ENCODE assay signal across 1 cellular context in genomic region chr12:124273630-124274029, GRCh38.
TF ChIP-seq lines count a peak whose summit lies in the region.

No MANE protein-coding gene starts in this region.

TF ChIP-seq in K562, 482 proteins besides CTCF, POLR2A, EP300 and RAD21 (continued from another document and continues in another):
- peak; percentile 29 for TF ChIP-seq NFYB (IDR thresholded peaks at IDR 0.05; ENCODE audit: extremely low read depth, insufficient read length)
- TF ChIP-seq FOXJ3 (CRISPR knock-in tag; IDR thresholded peaks at IDR 0.05): peak; percentile 66
- TF ChIP-seq OTX1 (CRISPR knock-in tag; IDR thresholded peaks at IDR 0.05): no peak
- TF ChIP-seq, protein P1, sequence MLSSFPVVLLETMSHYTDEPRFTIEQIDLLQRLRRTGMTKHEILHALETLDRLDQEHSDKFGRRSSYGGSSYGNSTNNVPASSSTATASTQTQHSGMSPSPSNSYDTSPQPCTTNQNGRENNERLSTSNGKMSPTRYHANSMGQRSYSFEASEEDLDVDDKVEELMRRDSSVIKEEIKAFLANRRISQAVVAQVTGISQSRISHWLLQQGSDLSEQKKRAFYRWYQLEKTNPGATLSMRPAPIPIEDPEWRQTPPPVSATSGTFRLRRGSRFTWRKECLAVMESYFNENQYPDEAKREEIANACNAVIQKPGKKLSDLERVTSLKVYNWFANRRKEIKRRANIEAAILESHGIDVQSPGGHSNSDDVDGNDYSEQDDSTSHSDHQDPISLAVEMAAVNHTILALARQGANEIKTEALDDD (IDR thresholded peaks at IDR 0.05): peak; percentile 52
- no peak for TF ChIP-seq ZNF592 (IDR thresholded peaks at IDR 0.05)
- no peak for TF ChIP-seq ZNF280B (CRISPR knock-in tag; IDR thresholded peaks at IDR 0.05)
- TF ChIP-seq ZKSCAN8 (CRISPR knock-in tag; IDR thresholded peaks at IDR 0.05): no peak
- peak; percentile 58; the same call in 1 of the 2 replicates for TF ChIP-seq JUND (IDR thresholded peaks at IDR 0.05; ENCODE audit: borderline replicate concordance, low read depth, low read length)
- TF ChIP-seq JUND (tag; IDR thresholded peaks at IDR 0.05; ENCODE audit: borderline replicate concordance, low read depth, low read length): no peak; the same call in 2 of the 3 replicates
- TF ChIP-seq EP400 (IDR thresholded peaks at IDR 0.05): no peak
- TF ChIP-seq SMC3 (conservative IDR thresholded peaks at IDR 0.05; ENCODE audit: insufficient read depth, low read depth, low read length): 0 out of 2 replicates have a peak, but pooled peaks have one; percentile 19
- peak; percentile 85 for TF ChIP-seq PKNOX1 (IDR thresholded peaks at IDR 0.05)
- 0 out of 2 replicates have a peak, but pooled peaks have one; percentile 29 for TF ChIP-seq MYC (IDR thresholded peaks at IDR 0.05; ENCODE audit: low read depth, low read length)
- no peak for TF ChIP-seq MYC (CRISPR knock-in tag; IDR thresholded peaks at IDR 0.05; ENCODE audit: borderline replicate concordance, low read depth)
- TF ChIP-seq TRIM24 (IDR thresholded peaks at IDR 0.05): no peak
- no peak for TF ChIP-seq CREB1 (IDR thresholded peaks at IDR 0.05)
- TF ChIP-seq CREB1 (CRISPR knock-in tag; IDR thresholded peaks at IDR 0.05): no peak
- no peak for TF ChIP-seq SNIP1 (IDR thresholded peaks at IDR 0.05; ENCODE audit: low read depth)
- TF ChIP-seq RFX7 (CRISPR knock-in tag; IDR thresholded peaks at IDR 0.05): no peak
- no peak for TF ChIP-seq CBX5 (IDR thresholded peaks at IDR 0.05; ENCODE audit: borderline replicate concordance, low read depth)
- TF ChIP-seq, protein P2, sequence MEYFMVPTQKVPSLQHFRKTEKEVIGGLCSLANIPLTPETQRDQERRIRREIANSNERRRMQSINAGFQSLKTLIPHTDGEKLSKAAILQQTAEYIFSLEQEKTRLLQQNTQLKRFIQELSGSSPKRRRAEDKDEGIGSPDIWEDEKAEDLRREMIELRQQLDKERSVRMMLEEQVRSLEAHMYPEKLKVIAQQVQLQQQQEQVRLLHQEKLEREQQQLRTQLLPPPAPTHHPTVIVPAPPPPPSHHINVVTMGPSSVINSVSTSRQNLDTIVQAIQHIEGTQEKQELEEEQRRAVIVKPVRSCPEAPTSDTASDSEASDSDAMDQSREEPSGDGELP (CRISPR knock-in tag; IDR thresholded peaks at IDR 0.05; ENCODE audit: borderline replicate concordance): peak; percentile 91
- TF ChIP-seq, protein P3, sequence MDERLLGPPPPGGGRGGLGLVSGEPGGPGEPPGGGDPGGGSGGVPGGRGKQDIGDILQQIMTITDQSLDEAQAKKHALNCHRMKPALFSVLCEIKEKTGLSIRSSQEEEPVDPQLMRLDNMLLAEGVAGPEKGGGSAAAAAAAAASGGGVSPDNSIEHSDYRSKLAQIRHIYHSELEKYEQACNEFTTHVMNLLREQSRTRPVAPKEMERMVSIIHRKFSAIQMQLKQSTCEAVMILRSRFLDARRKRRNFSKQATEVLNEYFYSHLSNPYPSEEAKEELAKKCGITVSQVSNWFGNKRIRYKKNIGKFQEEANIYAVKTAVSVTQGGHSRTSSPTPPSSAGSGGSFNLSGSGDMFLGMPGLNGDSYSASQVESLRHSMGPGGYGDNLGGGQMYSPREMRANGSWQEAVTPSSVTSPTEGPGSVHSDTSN (CRISPR knock-in tag; IDR thresholded peaks at IDR 0.05; ENCODE audit: low read depth): no peak
- TF ChIP-seq, protein P3 (tag; conservative IDR thresholded peaks at IDR 0.05; ENCODE audit: low read depth): peak; percentile 86
- TF ChIP-seq, protein P4, sequence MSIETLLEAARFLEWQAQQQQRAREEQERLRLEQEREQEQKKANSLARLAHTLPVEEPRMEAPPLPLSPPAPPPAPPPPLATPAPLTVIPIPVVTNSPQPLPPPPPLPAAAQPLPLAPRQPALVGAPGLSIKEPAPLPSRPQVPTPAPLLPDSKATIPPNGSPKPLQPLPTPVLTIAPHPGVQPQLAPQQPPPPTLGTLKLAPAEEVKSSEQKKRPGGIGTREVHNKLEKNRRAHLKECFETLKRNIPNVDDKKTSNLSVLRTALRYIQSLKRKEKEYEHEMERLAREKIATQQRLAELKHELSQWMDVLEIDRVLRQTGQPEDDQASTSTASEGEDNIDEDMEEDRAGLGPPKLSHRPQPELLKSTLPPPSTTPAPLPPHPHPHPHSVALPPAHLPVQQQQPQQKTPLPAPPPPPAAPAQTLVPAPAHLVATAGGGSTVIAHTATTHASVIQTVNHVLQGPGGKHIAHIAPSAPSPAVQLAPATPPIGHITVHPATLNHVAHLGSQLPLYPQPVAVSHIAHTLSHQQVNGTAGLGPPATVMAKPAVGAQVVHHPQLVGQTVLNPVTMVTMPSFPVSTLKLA (conservative IDR thresholded peaks at IDR 0.05): no peak
- TF ChIP-seq FOXK2 (conservative IDR thresholded peaks at IDR 0.05 in 1 of 2, IDR thresholded peaks at IDR 0.05 in 1 of 2; ENCODE audit: low read depth in 2 of 2): 0 out of 4 replicates have a peak, but pooled peaks have one; percentile 31 to 54
- TF ChIP-seq ZNF75A (CRISPR knock-in tag; IDR thresholded peaks at IDR 0.05): no peak
- TF ChIP-seq, protein P5, sequence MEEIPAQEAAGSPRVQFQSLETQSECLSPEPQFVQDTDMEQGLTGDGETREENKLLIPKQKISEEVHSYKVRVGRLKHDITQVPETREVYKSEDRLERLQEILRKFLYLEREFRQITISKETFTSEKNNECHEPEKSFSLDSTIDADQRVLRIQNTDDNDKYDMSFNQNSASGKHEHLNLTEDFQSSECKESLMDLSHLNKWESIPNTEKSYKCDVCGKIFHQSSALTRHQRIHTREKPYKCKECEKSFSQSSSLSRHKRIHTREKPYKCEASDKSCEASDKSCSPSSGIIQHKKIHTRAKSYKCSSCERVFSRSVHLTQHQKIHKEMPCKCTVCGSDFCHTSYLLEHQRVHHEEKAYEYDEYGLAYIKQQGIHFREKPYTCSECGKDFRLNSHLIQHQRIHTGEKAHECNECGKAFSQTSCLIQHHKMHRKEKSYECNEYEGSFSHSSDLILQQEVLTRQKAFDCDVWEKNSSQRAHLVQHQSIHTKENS (CRISPR knock-in tag; IDR thresholded peaks at IDR 0.05): no peak
- peak; percentile 70 for TF ChIP-seq RAD51 (IDR thresholded peaks at IDR 0.05; ENCODE audit: borderline replicate concordance, low read depth)
- no peak for TF ChIP-seq HNRNPUL1 (IDR thresholded peaks at IDR 0.05; ENCODE audit: low read length)
- no peak for TF ChIP-seq ZNF586 (CRISPR knock-in tag; conservative IDR thresholded peaks at IDR 0.05)
- TF ChIP-seq TOE1 (IDR thresholded peaks at IDR 0.05; ENCODE audit: borderline replicate concordance): no peak
- TF ChIP-seq TOE1 (CRISPR knock-in tag; IDR thresholded peaks at IDR 0.05; ENCODE audit: borderline replicate concordance, low read depth): no peak
- TF ChIP-seq PYGO2 (tag; IDR thresholded peaks at IDR 0.05): no peak
- TF ChIP-seq ZNF324 (CRISPR knock-in tag; IDR thresholded peaks at IDR 0.05): no peak
- TF ChIP-seq CEBPB (tag; IDR thresholded peaks at IDR 0.05): peak; percentile 10; the same call in 1 of the 2 replicates
- TF ChIP-seq L3MBTL2 (IDR thresholded peaks at IDR 0.05): peak; percentile 21; the same call in 1 of the 2 replicates
- TF ChIP-seq ATF1 (CRISPR knock-in tag; IDR thresholded peaks at IDR 0.05): no peak
- 0 out of 2 replicates have a peak, but pooled peaks have one; percentile 14 for TF ChIP-seq ATF1 (tag; IDR thresholded peaks at IDR 0.05)
- no peak for TF ChIP-seq MXI1 (IDR thresholded peaks at IDR 0.05; ENCODE audit: low read depth, low read length)
- TF ChIP-seq, protein P6, sequence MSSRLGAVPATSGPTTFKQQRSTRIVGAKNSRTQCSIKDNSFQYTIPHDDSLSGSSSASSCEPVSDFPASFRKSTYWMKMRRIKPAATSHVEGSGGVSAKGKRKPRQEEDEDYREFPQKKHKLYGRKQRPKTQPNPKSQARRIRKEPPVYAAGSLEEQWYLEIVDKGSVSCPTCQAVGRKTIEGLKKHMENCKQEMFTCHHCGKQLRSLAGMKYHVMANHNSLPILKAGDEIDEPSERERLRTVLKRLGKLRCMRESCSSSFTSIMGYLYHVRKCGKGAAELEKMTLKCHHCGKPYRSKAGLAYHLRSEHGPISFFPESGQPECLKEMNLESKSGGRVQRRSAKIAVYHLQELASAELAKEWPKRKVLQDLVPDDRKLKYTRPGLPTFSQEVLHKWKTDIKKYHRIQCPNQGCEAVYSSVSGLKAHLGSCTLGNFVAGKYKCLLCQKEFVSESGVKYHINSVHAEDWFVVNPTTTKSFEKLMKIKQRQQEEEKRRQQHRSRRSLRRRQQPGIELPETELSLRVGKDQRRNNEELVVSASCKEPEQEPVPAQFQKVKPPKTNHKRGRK (tag; IDR thresholded peaks at IDR 0.05): no peak
- no peak for TF ChIP-seq PRDM10 (IDR thresholded peaks at IDR 0.05; ENCODE audit: partially characterized antibody)
- no peak for TF ChIP-seq CTBP1 (IDR thresholded peaks at IDR 0.05; ENCODE audit: borderline replicate concordance)
